8 cellular contexts compared by ENCODE assay signal in genomic region chr10:124697837-124698559, GRCh38. TPM values are rescaled to one million over a fixed set of nuclear protein-coding genes. Genes with fewer than 3 reads are reported as not detected.
DNase-seq lines count a peak whose midpoint lies in the region; ATAC-seq and TF ChIP-seq lines count a peak whose summit lies in the region.

No MANE protein-coding gene starts in this region.

- H3K4me1 ChIP-seq in CD8-positive, alpha-beta T cell (ENCODE audit: insufficient read depth, low read length), result peaks cover 76% of the 10 kb centered on the region
- no peaks in the 10 kb centered on the region for H3K4me1 ChIP-seq in H9 (ENCODE audit: insufficient read depth, low read length)
- H3K4me1 ChIP-seq in sigmoid colon, result peaks cover 0 to 82% (median 73%) of the 10 kb centered on the region in 4 donors

- H2BK20ac ChIP-seq in H9 (ENCODE audit: low read depth, low read length, poor library complexity, severe bottlenecking), result no peak overlapping the region

- H3K36me3 Mint-ChIP-seq in CD8-positive, alpha-beta T cell, result peaks cover 41% of the 10 kb centered on the region
- H3K36me3 Mint-ChIP-seq in H9 (ENCODE audit: insufficient read depth in 1 of 3, low read depth in 3 of 3), result peaks cover 2 to 16% (median 5%) of the 10 kb centered on the region in 3 experiments; a peak in 5 of 7 replicates
- peaks cover 91% of the 10 kb centered on the region for H3K36me3 Mint-ChIP-seq in activated T-helper 17 cell treated with anti-CD3 and anti-CD28 coated beads, Interleukin-2, amount 50 U/mL, for 72 hours (ENCODE audit: low read depth)
- H3K36me3 Mint-ChIP-seq in naive thymus-derived CD8-positive, alpha-beta T cell, result peaks cover 0 to 25% (median 18%) of the 10 kb centered on the region in 3 donors

- DNase-seq in CD8-positive, alpha-beta T cell, result peak in 4 of 7 experiments; percentile 20 to 49 (median 42)
- DNase-seq in H9 (no peak), T1000 (lab: John Stamatoyannopoulos, UW) (no peak), sigmoid colon (no peak)
- peak in 2 of 10 donors; percentile 14 to 30 for DNase-seq in naive thymus-derived CD8-positive, alpha-beta T cell

- H2AK5ac ChIP-seq in H9 (ENCODE audit: insufficient read length, low read length), result no peak overlapping the region

- no peak overlapping the region for H3K4ac ChIP-seq in H9 (ENCODE audit: low read depth, low read length)

- no peaks in the 10 kb centered on the region for H4K20me1 ChIP-seq in H9 (ENCODE audit: control insufficient read depth, insufficient read depth, insufficient read length)

- no peak overlapping the region for H3T11ph ChIP-seq in H9 (ENCODE audit: low read length)

- H3K27me3 ChIP-seq in CD8-positive, alpha-beta T cell (ENCODE audit: insufficient read depth, low read length), result no peaks in the 10 kb centered on the region
- H3K27me3 ChIP-seq in H9 (ENCODE audit: insufficient read depth, low read length) (no peaks in the 10 kb centered on the region), sigmoid colon (no peaks in the 10 kb centered on the region)

- H3K18ac ChIP-seq in H9 (ENCODE audit: insufficient read length, low read depth, low read length), result no peak overlapping the region

- POLR2A ChIA-PET in CD8-positive, alpha-beta T cell (lab: Charles Lee), result interaction anchor here (0.6 to 3.1 kb wide), 8 partner anchors 9 to 51 kb away, joined by 3 to 22 read pairs (median 5); no protein-coding TSS in a partner anchor
- POLR2A ChIA-PET in naive thymus-derived CD8-positive, alpha-beta T cell (lab: Charles Lee), result interaction anchor here (0.7 to 4.0 kb wide), 10 partner anchors 9 to 61 kb away, joined by 3 to 24 read pairs (median 6); no protein-coding TSS in a partner anchor

- H3K4me3 ChIP-seq in CD8-positive, alpha-beta T cell (ENCODE audit: low read depth, low read length), result no peak overlapping the region
- H3K4me3 ChIP-seq in sigmoid colon, result no peak overlapping the region

- WGBS in H9 (ENCODE audit: extremely low coverage, insufficient read length, low lambda C conversion rate), result no CpG with 5 or more reads among the region's 13 CpGs
- WGBS in sigmoid colon, 2 donors, result 71 to 90% methylated on average over 13 of the region's 13 CpGs

- no peaks in the 10 kb centered on the region for H3K27me3 Mint-ChIP-seq in CD8-positive, alpha-beta T cell (ENCODE audit: low read depth)
- H3K27me3 Mint-ChIP-seq in H9 (ENCODE audit: low read depth), result no peaks in the 10 kb centered on the region
- H3K27me3 Mint-ChIP-seq in activated T-helper 17 cell treated with anti-CD3 and anti-CD28 coated beads, Interleukin-2, amount 50 U/mL, for 72 hours, result no peaks in the 10 kb centered on the region
- H3K27me3 Mint-ChIP-seq in naive thymus-derived CD8-positive, alpha-beta T cell, result no peaks in the 10 kb centered on the region

- H2BK12ac ChIP-seq in H9 (ENCODE audit: insufficient read length, low read depth, low read length), result no peak overlapping the region

- no peak overlapping the region for H3K4me2 ChIP-seq in H9 (ENCODE audit: insufficient read depth, insufficient read length, low read length)

- peak overlapping the region; percentile 56 for H3K4me3 Mint-ChIP-seq in CD8-positive, alpha-beta T cell
- no peak overlapping the region for H3K4me3 Mint-ChIP-seq in H9
- H3K4me3 Mint-ChIP-seq in activated T-helper 17 cell treated with anti-CD3 and anti-CD28 coated beads, Interleukin-2, amount 50 U/mL, for 72 hours, result peak overlapping the region; percentile 91
- H3K4me3 Mint-ChIP-seq in naive thymus-derived CD8-positive, alpha-beta T cell, result peak overlapping the region in 9 of 10 donors; percentile 20 to 82 (median 76)

- no peak overlapping the region for H3K56ac ChIP-seq in H9 (ENCODE audit: insufficient read length, low read depth, low read length)

- H3K9me3 Mint-ChIP-seq in CD8-positive, alpha-beta T cell, result no peaks in the 10 kb centered on the region
- H3K9me3 Mint-ChIP-seq in H9, result no peaks in the 10 kb centered on the region
- no peaks in the 10 kb centered on the region for H3K9me3 Mint-ChIP-seq in activated T-helper 17 cell treated with anti-CD3 and anti-CD28 coated beads, Interleukin-2, amount 50 U/mL, for 72 hours
- H3K9me3 Mint-ChIP-seq in naive thymus-derived CD8-positive, alpha-beta T cell, result no peaks in the 10 kb centered on the region

- ATAC-seq in CD8-positive, alpha-beta T cell, result peak; percentile 37
- ATAC-seq in activated T-helper 17 cell treated with anti-CD3 and anti-CD28 coated beads, Interleukin-2, amount 50 U/mL, for 72 hours (replicated peaks), result peak; percentile 41
- ATAC-seq in naive thymus-derived CD8-positive, alpha-beta T cell, result peak; percentile 60 to 72
- ATAC-seq in HG03025 (IDR thresholded peaks at IDR 0.05; ENCODE audit: low FRiP score, unreplicated experiment) (no peak), HG03039 (IDR thresholded peaks at IDR 0.05; ENCODE audit: unreplicated experiment) (no peak)

- peak overlapping the region; percentile 87 for H3K27ac Mint-ChIP-seq in CD8-positive, alpha-beta T cell
- H3K27ac Mint-ChIP-seq in H9, result peak overlapping the region in 2 of 3 experiments; percentile 24 to 97; a peak in 4 of 7 replicates
- H3K27ac Mint-ChIP-seq in activated T-helper 17 cell treated with anti-CD3 and anti-CD28 coated beads, Interleukin-2, amount 50 U/mL, for 72 hours, result peak overlapping the region; percentile 97
- H3K27ac Mint-ChIP-seq in naive thymus-derived CD8-positive, alpha-beta T cell, result peak overlapping the region; percentile 85 to 97 (median 92)

- intact Hi-C loops in CD8-positive, alpha-beta T cell (cut with DNase I, micrococcal nuclease), result loop anchor here in 1 of 2 experiments (2.0 kb wide), 1 partner anchor 21 kb away; no protein-coding TSS in a partner anchor
- intact Hi-C loops in sigmoid colon (cut with DNase I), result no loop called here

- H2BK5ac ChIP-seq in H9 (ENCODE audit: insufficient read length, low read length), result no peak overlapping the region

- peak overlapping the region; percentile 1; the same call in 1 of the 2 replicates for H3K14ac ChIP-seq in H9 (ENCODE audit: insufficient read depth, low read length)

- no peak overlapping the region for H2BK15ac ChIP-seq in H9 (ENCODE audit: low read depth, low read length)

- no peak for TF ChIP-seq EP300 in sigmoid colon (IDR thresholded peaks at IDR 0.05)

- peaks cover 91% of the 10 kb centered on the region for H3K4me1 Mint-ChIP-seq in CD8-positive, alpha-beta T cell (ENCODE audit: low read depth)
- H3K4me1 Mint-ChIP-seq in H9, result peaks cover 5 to 18% of the 10 kb centered on the region in 2 experiments
- H3K4me1 Mint-ChIP-seq in activated T-helper 17 cell treated with anti-CD3 and anti-CD28 coated beads, Interleukin-2, amount 50 U/mL, for 72 hours, result peaks cover 82% of the 10 kb centered on the region
- peaks cover 47 to 99% (median 92%) of the 10 kb centered on the region in 4 donors for H3K4me1 Mint-ChIP-seq in naive thymus-derived CD8-positive, alpha-beta T cell

- no peak overlapping the region for H4K91ac ChIP-seq in H9 (ENCODE audit: insufficient read length, low read depth, low read length)

- H3K23me2 ChIP-seq in H9 (ENCODE audit: insufficient read length, low read depth, low read length, poor library complexity, severe bottlenecking), result no peaks in the 10 kb centered on the region

- H4K5ac ChIP-seq in H9 (ENCODE audit: insufficient read length, low read depth, low read length), result no peak overlapping the region

- H3K79me1 ChIP-seq in H9 (ENCODE audit: insufficient read depth, low read depth, low read length, poor library complexity, severe bottlenecking), result no peaks in the 10 kb centered on the region

- no peak overlapping the region for H3K23ac ChIP-seq in H9 (ENCODE audit: insufficient read length, low read depth, low read length)

- H4K8ac ChIP-seq in H9 (replicated peaks; ENCODE audit: insufficient read length, low read depth, low read length), result no peak overlapping the region

- H3K9ac ChIP-seq in H9 (ENCODE audit: extremely low read depth, insufficient read length, low read length), result no peak overlapping the region

- no peak for TF ChIP-seq CTCF in CD8-positive, alpha-beta T cell (IDR thresholded peaks at IDR 0.05)
- TF ChIP-seq CTCF in H9 (conservative IDR thresholded peaks at IDR 0.05), result no peak
- no peak for TF ChIP-seq CTCF in sigmoid colon (IDR thresholded peaks at IDR 0.05)

- H2AFZ ChIP-seq in H9 (ENCODE audit: low read length), result no peak overlapping the region

- H3K36me3 ChIP-seq in CD8-positive, alpha-beta T cell (ENCODE audit: insufficient read depth, low read length), result no peaks in the 10 kb centered on the region
- peaks cover 0 to 19% (median 0%) of the 10 kb centered on the region in 4 donors for H3K36me3 ChIP-seq in sigmoid colon

- TF ChIP-seq POLR2A in sigmoid colon (IDR thresholded peaks at IDR 0.05), result no peak

- no peaks in the 10 kb centered on the region for H3K79me2 ChIP-seq in H9 (ENCODE audit: insufficient read depth, low read length)

- H2BK120ac ChIP-seq in H9 (ENCODE audit: low read depth, low read length, poor library complexity, severe bottlenecking), result no peak overlapping the region

- H3K27ac ChIP-seq in CD8-positive, alpha-beta T cell (ENCODE audit: low read depth, low read length), result peak overlapping the region; percentile 0
- H3K27ac ChIP-seq in H9 (ENCODE audit: insufficient read length, low read depth, low read length), result no peak overlapping the region
- H3K27ac ChIP-seq in sigmoid colon, result no peak overlapping the region

- CTCF ChIA-PET in CD8-positive, alpha-beta T cell (lab: Charles Lee), result interaction anchor here (0.8 to 3.1 kb wide), 9 partner anchors 10 to 156 kb away, joined by 3 to 23 read pairs (median 4); no protein-coding TSS in a partner anchor

- H3K9me3 ChIP-seq in CD8-positive, alpha-beta T cell (ENCODE audit: low read length), result no peaks in the 10 kb centered on the region
- no peaks in the 10 kb centered on the region for H3K9me3 ChIP-seq in H9 (ENCODE audit: control insufficient read depth, low read depth, low read length)
- no peaks in the 10 kb centered on the region for H3K9me3 ChIP-seq in sigmoid colon

RNA-seq across cellular contexts. Expression of gene FAM53B, which starts 46.2 kb away (rescaled TPM):
- total RNA-seq in CD8-positive, alpha-beta T cell, result 10 to 100 TPM; 51.9 to 57.1 TPM
- total RNA-seq in H9 (2021) (10.6 and 11.5 TPM in 2 replicates), sigmoid colon (10 to 100 TPM; 32.3 to 36.6 (median 34.4) TPM)
- total RNA-seq in activated T-helper 17 cell treated with anti-CD3 and anti-CD28 coated beads, Interleukin-2, amount 50 U/mL, for 72 hours, result 10 to 100 TPM; 21.7 to 36.8 TPM
- 10 to 100 TPM; 22.2 to 23.2 TPM for total RNA-seq in naive thymus-derived CD8-positive, alpha-beta T cell
- 10 to 100 TPM in 2 of 3 donors, 1 to 10 TPM in 1; 2.4 to 15.1 (median 11.9) TPM for polyA plus RNA-seq in naive thymus-derived CD8-positive, alpha-beta T cell
- 10 to 100 TPM in 2 of 3 donors, 1 to 10 TPM in 1; 9.6 to 36.4 (median 12.0) TPM for polyA plus RNA-seq in sigmoid colon

Comparison
In these comparisons a context has a peak if more than half of its experiments do, and no peak if none do; other contexts are left out.
1. ATAC-seq: peak in CD8-positive, alpha-beta T cell (single experiment), activated T-helper 17 cell treated with anti-CD3 and anti-CD28 coated beads, Interleukin-2, amount 50 U/mL, for 72 hours (single experiment) and naive thymus-derived CD8-positive, alpha-beta T cell (2 of 2); none in HG03025 (single experiment) and HG03039 (single experiment).
2. DNase-seq: peak in CD8-positive, alpha-beta T cell (4 of 7); none in H9 (single experiment), T1000 (single experiment) and sigmoid colon (single experiment).
3. H3K4me3 Mint-ChIP-seq: peak in CD8-positive, alpha-beta T cell (single experiment), activated T-helper 17 cell treated with anti-CD3 and anti-CD28 coated beads, Interleukin-2, amount 50 U/mL, for 72 hours (single experiment) and naive thymus-derived CD8-positive, alpha-beta T cell (9 of 10); none in H9 (0 of 2).
4. Peak in every context shown above with its lines, with median percentiles within 50 percentile points of each other: H3K27ac Mint-ChIP-seq.